In the genomic region with DNA sequence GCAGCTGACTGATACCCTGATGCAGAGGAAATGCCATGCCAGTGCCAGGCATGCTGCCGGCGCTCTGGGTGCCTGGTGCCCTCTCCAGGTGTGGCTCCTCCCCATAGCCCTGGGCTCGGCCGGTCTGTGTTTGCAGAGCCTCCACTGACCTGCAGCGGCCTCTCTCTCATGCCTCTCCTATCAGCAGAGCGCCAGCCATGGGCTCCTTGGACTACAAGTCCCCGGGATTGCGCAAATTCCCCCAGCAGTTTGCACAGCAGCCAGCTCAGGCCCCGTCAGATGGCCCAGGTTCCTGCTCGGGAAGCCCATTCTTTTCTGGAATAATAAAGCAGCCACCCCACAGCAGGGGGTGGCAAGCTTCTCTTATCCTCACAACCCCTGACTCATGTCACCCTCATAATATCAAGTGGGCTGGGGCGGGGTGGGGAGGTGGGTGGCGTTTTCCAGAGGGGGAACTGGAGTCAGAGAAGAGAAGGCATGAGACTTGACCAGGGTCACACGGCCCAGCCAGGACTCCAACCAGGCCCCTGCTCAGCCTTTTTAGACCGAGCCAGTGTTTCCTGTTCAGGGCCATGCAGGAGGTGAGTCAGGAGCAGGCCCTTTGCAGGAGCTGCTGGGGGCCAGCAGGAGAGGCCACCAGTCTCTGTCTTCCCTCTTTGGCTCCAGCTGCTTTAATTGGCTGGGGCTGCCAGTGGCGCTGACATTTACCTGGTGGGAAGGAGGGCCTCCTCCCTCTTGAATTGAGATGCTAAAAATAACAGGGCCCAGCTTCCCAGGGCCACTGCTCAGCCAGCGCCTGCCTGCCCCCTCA, we compare ENCODE assay signal across 8 cellular contexts.
DNase-seq lines count a peak whose midpoint lies in the region; ATAC-seq and TF ChIP-seq lines count a peak whose summit lies in the region.

No MANE protein-coding gene starts in this region.

- DNase-seq in CD1c-positive myeloid dendritic cell (ENCODE audit: extremely low spot score) (peak; percentile 84), MV-4-11 (lab: John Stamatoyannopoulos, UW) (peak; percentile 76), nephron progenitor cell (no peak), NCI-H2107 (lab: John Stamatoyannopoulos, UW) (no peak), coronary artery (ENCODE audit: low spot score) (no peak)

- H3K27ac ChIP-seq in coronary artery = peak overlapping the region in 1 of 2 donors; percentile 22

- H3K4me1 Mint-ChIP-seq in dendritic cell treated with granulocyte-macrophage colony-stimulating factor and Interleukin-4, amounts not matched to agents 40 ng/mL and 50 ng/mL, for 4 days (ENCODE audit: low read depth) = peaks cover 92% of the 10 kb centered on the region
- H3K4me1 Mint-ChIP-seq in nephron progenitor cell = peaks cover 80% of the 10 kb centered on the region

- H3K27ac Mint-ChIP-seq in dendritic cell treated with granulocyte-macrophage colony-stimulating factor and Interleukin-4, amounts not matched to agents 40 ng/mL and 50 ng/mL, for 4 days = peak overlapping the region; percentile 51
- H3K27ac Mint-ChIP-seq in nephron progenitor cell = peak overlapping the region; percentile 98

- H3K27me3 Mint-ChIP-seq in dendritic cell treated with granulocyte-macrophage colony-stimulating factor and Interleukin-4, amounts not matched to agents 40 ng/mL and 50 ng/mL, for 4 days = no peaks in the 10 kb centered on the region
- no peaks in the 10 kb centered on the region for H3K27me3 Mint-ChIP-seq in nephron progenitor cell (ENCODE audit: low read depth, poor library complexity)

- H3K36me3 Mint-ChIP-seq in dendritic cell treated with granulocyte-macrophage colony-stimulating factor and Interleukin-4, amounts not matched to agents 40 ng/mL and 50 ng/mL, for 4 days (ENCODE audit: low read depth) = peaks cover 86% of the 10 kb centered on the region
- H3K36me3 Mint-ChIP-seq in nephron progenitor cell (ENCODE audit: low read depth) = peaks cover 17% of the 10 kb centered on the region

- intact Hi-C loops in dendritic cell treated with granulocyte-macrophage colony-stimulating factor and Interleukin-4, amounts not matched to agents 40 ng/mL and 50 ng/mL, for 4 days (cut with micrococcal nuclease) = no loop called here

- peak overlapping the region; percentile 19 for H3K4me3 Mint-ChIP-seq in dendritic cell treated with granulocyte-macrophage colony-stimulating factor and Interleukin-4, amounts not matched to agents 40 ng/mL and 50 ng/mL, for 4 days
- no peak overlapping the region for H3K4me3 Mint-ChIP-seq in nephron progenitor cell

- no peak for ATAC-seq in HG02678 (IDR thresholded peaks at IDR 0.05; ENCODE audit: unreplicated experiment)
- ATAC-seq in GM18907 (IDR thresholded peaks at IDR 0.05; ENCODE audit: unreplicated experiment) = no peak

- H3K4me3 ChIP-seq in coronary artery = no peak overlapping the region

- H3K9me3 Mint-ChIP-seq in dendritic cell treated with granulocyte-macrophage colony-stimulating factor and Interleukin-4, amounts not matched to agents 40 ng/mL and 50 ng/mL, for 4 days = no peaks in the 10 kb centered on the region
- H3K9me3 Mint-ChIP-seq in nephron progenitor cell = no peaks in the 10 kb centered on the region

- no peak for TF ChIP-seq CTCF in nephron progenitor cell (IDR thresholded peaks at IDR 0.05)
- TF ChIP-seq CTCF in coronary artery (IDR thresholded peaks at IDR 0.05) = no peak

Comparison
In these comparisons a context has a peak if more than half of its experiments do, and no peak if none do; other contexts are left out.
1. DNase-seq: peak in CD1c-positive myeloid dendritic cell (single experiment) and MV-4-11 (single experiment); none in nephron progenitor cell (single experiment), NCI-H2107 (single experiment) and coronary artery (single experiment).